In the genomic region with DNA sequence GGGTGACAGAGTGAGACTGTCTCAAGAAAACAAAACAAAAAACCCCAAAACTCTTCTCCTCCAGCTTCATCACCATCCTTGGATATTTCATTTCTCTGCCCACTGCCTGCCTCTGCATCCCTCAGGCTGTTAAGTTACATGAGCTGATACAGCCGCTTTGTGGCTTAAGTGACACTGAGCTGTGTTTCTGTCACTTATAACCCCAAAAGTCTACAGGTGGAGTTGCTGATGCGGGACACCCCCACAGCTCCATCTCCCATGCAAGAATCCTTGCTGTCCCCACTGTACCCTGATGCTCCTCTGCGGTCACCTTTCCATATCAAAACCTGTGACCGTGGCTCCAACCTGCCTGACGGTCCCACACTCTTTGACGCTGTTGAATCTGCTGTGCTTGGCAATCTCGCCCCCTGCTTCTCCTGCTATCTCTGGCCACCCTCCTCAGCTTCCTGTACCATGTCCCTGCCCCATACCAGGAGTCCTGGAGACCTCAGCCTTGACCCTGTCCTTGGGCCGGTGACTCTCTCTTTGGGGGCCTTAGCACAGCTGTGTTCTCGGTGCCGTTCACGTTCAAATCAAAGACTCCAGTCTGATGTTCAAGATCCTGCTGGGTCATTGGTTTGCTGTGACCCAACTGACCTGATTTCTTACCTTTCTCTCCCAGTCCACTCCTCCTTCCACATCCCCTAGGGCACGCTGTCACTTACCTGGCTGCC, we compare ENCODE assay signal across 15 cellular contexts. TPM values are rescaled to one million over a fixed set of nuclear protein-coding genes. Genes with fewer than 3 reads are reported as not detected.
A peak's percentile ranks its signal among the peaks of the same experiment; 100 is the strongest.
DNase-seq lines count a peak whose midpoint lies in the region; ATAC-seq, FAIRE-seq and TF ChIP-seq lines count a peak whose summit lies in the region.
"Had no signal": no experiment of that assay in that cellular context is flagged by ENCODE, and none has a peak within 500 bp of the region (broad histone marks: within the 10 kb centered on the region; RNA-seq: fewer than 3 reads in every experiment).

No MANE protein-coding gene starts in this region.

- peaks cover 25% of the 10 kb centered on the region for H3K9me3 Mint-ChIP-seq in activated naive CD4-positive, alpha-beta T cell treated with anti-CD3 and anti-CD28 coated beads, Interleukin-2, amount 10 ng/mL, durations not matched to agents 7 days and 5 days
- H3K9me3 Mint-ChIP-seq in activated T-helper 2 cell treated with anti-CD3 and anti-CD28 coated beads, Interferon-gamma antibody, Interleukin-2, Interleukin-4, amounts not matched to agents 10 μg/mL and 5 μg/mL and 100 μg/mL, durations not matched to agents 14 hours and 24 hours and 36 hours: peaks cover 24% of the 10 kb centered on the region
- H3K9me3 Mint-ChIP-seq in stimulated activated naive CD8-positive, alpha-beta T cell treated with anti-CD3 and anti-CD28 coated beads, Interleukin-15, amount 100 ng/mL, for 72 hours: peaks cover 7 to 21% of the 10 kb centered on the region in 2 donors

- H3K4me3 ChIP-seq in mammary epithelial cell (replicated peaks in 1 of 3; ENCODE audit: insufficient read depth in 1 of 3, low read depth in 2 of 3, low read length in 3 of 3) (no peak overlapping the region), HepG2 (replicated peaks in 1 of 3; ENCODE audit: insufficient read depth in 1 of 3, low read depth in 2 of 3, low read length in 3 of 3) (no peak overlapping the region)
- H3K4me3 ChIP-seq: ovary had no signal

- peaks cover 36% of the 10 kb centered on the region for H3K4me1 Mint-ChIP-seq in activated naive CD4-positive, alpha-beta T cell treated with anti-CD3 and anti-CD28 coated beads, Interleukin-2, amount 10 ng/mL, durations not matched to agents 7 days and 5 days
- H3K4me1 Mint-ChIP-seq in activated T-helper 2 cell treated with anti-CD3 and anti-CD28 coated beads, Interferon-gamma antibody, Interleukin-2, Interleukin-4, amounts not matched to agents 10 μg/mL and 5 μg/mL and 100 μg/mL, durations not matched to agents 14 hours and 24 hours and 36 hours (ENCODE audit: low read depth): peaks cover 33% of the 10 kb centered on the region
- peaks cover 60% of the 10 kb centered on the region for H3K4me1 Mint-ChIP-seq in stimulated activated naive CD8-positive, alpha-beta T cell treated with anti-CD3 and anti-CD28 coated beads, Interleukin-15, amount 100 ng/mL, for 72 hours

- TF ChIP-seq POLR2A in HepG2 (IDR thresholded peaks at IDR 0.05; ENCODE audit: insufficient read depth in 1 of 2, low read depth in 2 of 2, low read length in 2 of 2): no peak

- ATAC-seq in HG02678 (IDR thresholded peaks at IDR 0.05; ENCODE audit: unreplicated experiment) (peak; percentile 9), HepG2 (no peak; the same call in 1 of the 3 replicates)
- ATAC-seq in stimulated activated naive CD8-positive, alpha-beta T cell treated with anti-CD3 and anti-CD28 coated beads, Interleukin-15, amount 100 ng/mL, for 72 hours: no peak

- dilution Hi-C loops in mammary epithelial cell (cut with HindIII; ENCODE audit: low sequenced_read_pairs): no loop called here

- FAIRE-seq in HepG2 (lab: Jason Lieb, UNC): no peak

- H3K27me3 Mint-ChIP-seq in activated naive CD4-positive, alpha-beta T cell treated with anti-CD3 and anti-CD28 coated beads, Interleukin-2, amount 10 ng/mL, durations not matched to agents 7 days and 5 days: peaks cover 5% of the 10 kb centered on the region
- H3K27me3 Mint-ChIP-seq in activated T-helper 2 cell treated with anti-CD3 and anti-CD28 coated beads, Interferon-gamma antibody, Interleukin-2, Interleukin-4, amounts not matched to agents 10 μg/mL and 5 μg/mL and 100 μg/mL, durations not matched to agents 14 hours and 24 hours and 36 hours (ENCODE audit: low read depth): no peaks in the 10 kb centered on the region
- H3K27me3 Mint-ChIP-seq in stimulated activated naive CD8-positive, alpha-beta T cell treated with anti-CD3 and anti-CD28 coated beads, Interleukin-15, amount 100 ng/mL, for 72 hours: no peaks in the 10 kb centered on the region

- BruUV-seq in mammary epithelial cell (replicated peaks; lab: Mats Ljungman, UMichigan) (no TSS peak), HepG2 (replicated peaks; lab: Mats Ljungman, UMichigan) (no TSS peak)

- intact Hi-C loops in activated T-helper 2 cell treated with anti-CD3 and anti-CD28 coated beads, Interferon-gamma antibody, Interleukin-2, Interleukin-4, amounts not matched to agents 10 μg/mL and 5 μg/mL and 100 μg/mL, durations not matched to agents 14 hours and 24 hours and 36 hours (cut with micrococcal nuclease): no loop called here
- intact Hi-C loops in mammary epithelial cell (cut with micrococcal nuclease): no loop called here
- intact Hi-C loops in HepG2 (cut with micrococcal nuclease; ENCODE audit: unreplicated experiment): no loop called here

- H3K9ac ChIP-seq in mammary epithelial cell (ENCODE audit: insufficient read depth, low read length) (no peak overlapping the region), HepG2 (ENCODE audit: insufficient read depth, low read depth, low read length) (no peak overlapping the region)

- TF ChIP-seq EP300 in HepG2 (IDR thresholded peaks at IDR 0.05; ENCODE audit: low read depth in 2 of 2, low read length in 2 of 2) (no peak), HepG2 (CRISPR knock-in tag; IDR thresholded peaks at IDR 0.05; ENCODE audit: borderline replicate concordance) (no peak)

- no peak for TF ChIP-seq CTCF in mammary epithelial cell (conservative IDR thresholded peaks at IDR 0.05 in 1 of 2, IDR thresholded peaks at IDR 0.05 in 1 of 2; ENCODE audit: extremely low read depth in 1 of 2, insufficient read depth in 1 of 2, low read depth in 1 of 2, low read length in 2 of 2)
- no peak for TF ChIP-seq CTCF in HepG2 (CRISPR knock-in tag; IDR thresholded peaks at IDR 0.05)

- H3K4me1 ChIP-seq in mammary epithelial cell (ENCODE audit: insufficient read depth, low read length): no peaks in the 10 kb centered on the region
- H3K4me1 ChIP-seq in HepG2 (ENCODE audit: insufficient read depth, low read length): peaks cover 7% of the 10 kb centered on the region

- POLR2A ChIA-PET in HepG2 (lab: Yijun Ruan, JAX): no interaction called here

- H3K36me3 ChIP-seq in mammary epithelial cell (ENCODE audit: insufficient read depth, low read length): no peaks in the 10 kb centered on the region
- no peaks in the 10 kb centered on the region for H3K36me3 ChIP-seq in HepG2 (replicated peaks in 1 of 2; ENCODE audit: control insufficient read depth in 1 of 2, insufficient read depth in 2 of 2, low read length in 2 of 2)
- H3K36me3 ChIP-seq: ovary, WERI-Rb-1 had no signal

- 93% methylated on average over 11 of the region's 12 CpGs for WGBS in mammary epithelial cell (ENCODE audit: low coverage, missing lambda C conversion rate)
- 62% methylated on average over 12 of the region's 12 CpGs for WGBS in HepG2 (ENCODE audit: low lambda C conversion rate)

- H3K27ac ChIP-seq in mammary epithelial cell (ENCODE audit: insufficient read depth, low read depth, low read length) (no peak overlapping the region), HepG2 (ENCODE audit: extremely low read length, insufficient read depth, low read length) (no peak overlapping the region)
- H3K27ac ChIP-seq: ovary, WERI-Rb-1 had no signal

- CTCF ChIA-PET in activated naive CD4-positive, alpha-beta T cell treated with anti-CD3 and anti-CD28 coated beads, Interleukin-2, amount 10 ng/mL, durations not matched to agents 7 days and 5 days (lab: Charles Lee): interaction anchor here (1.3 to 1.4 kb wide), 2 partner anchors 12 to 21 kb away, joined by 3 to 4 read pairs; no protein-coding TSS in a partner anchor
- CTCF ChIA-PET in mammary epithelial cell (lab: Charles Lee; ENCODE audit: low non-redundant PET) (no interaction called here), HepG2 (lab: Yijun Ruan, JAX; ENCODE audit: low intra/inter-chr PET ratio, low total read pairs) (no interaction called here)

- H3K4me3 Mint-ChIP-seq in activated naive CD4-positive, alpha-beta T cell treated with anti-CD3 and anti-CD28 coated beads, Interleukin-2, amount 10 ng/mL, durations not matched to agents 7 days and 5 days: no peak overlapping the region
- H3K4me3 Mint-ChIP-seq in activated T-helper 2 cell treated with anti-CD3 and anti-CD28 coated beads, Interferon-gamma antibody, Interleukin-2, Interleukin-4, amounts not matched to agents 10 μg/mL and 5 μg/mL and 100 μg/mL, durations not matched to agents 14 hours and 24 hours and 36 hours (ENCODE audit: low read depth): no peak overlapping the region
- peak overlapping the region; percentile 37 to 62 for H3K4me3 Mint-ChIP-seq in stimulated activated naive CD8-positive, alpha-beta T cell treated with anti-CD3 and anti-CD28 coated beads, Interleukin-15, amount 100 ng/mL, for 72 hours

- peaks cover 65% of the 10 kb centered on the region for H3K36me3 Mint-ChIP-seq in activated naive CD4-positive, alpha-beta T cell treated with anti-CD3 and anti-CD28 coated beads, Interleukin-2, amount 10 ng/mL, durations not matched to agents 7 days and 5 days
- H3K36me3 Mint-ChIP-seq in activated T-helper 2 cell treated with anti-CD3 and anti-CD28 coated beads, Interferon-gamma antibody, Interleukin-2, Interleukin-4, amounts not matched to agents 10 μg/mL and 5 μg/mL and 100 μg/mL, durations not matched to agents 14 hours and 24 hours and 36 hours (ENCODE audit: low read depth): peaks cover 63% of the 10 kb centered on the region

- H3K4me2 ChIP-seq in mammary epithelial cell (ENCODE audit: insufficient read depth, low read depth, low read length): no peak overlapping the region
- H3K4me2 ChIP-seq in HepG2 (ENCODE audit: low read depth, low read length): no peak overlapping the region; the same call in 1 of the 2 replicates

- H2AFZ ChIP-seq in mammary epithelial cell (ENCODE audit: low read depth, low read length) (no peak overlapping the region), HepG2 (ENCODE audit: low read length) (no peak overlapping the region)

- no peak for DNase-seq in activated naive CD4-positive, alpha-beta T cell treated with anti-CD3 and anti-CD28 coated beads, Interleukin-2, amount 10 ng/mL, durations not matched to agents 7 days and 5 days
- no peak for DNase-seq in activated naive CD4-positive, alpha-beta T cell (lab: John Stamatoyannopoulos, UW)
- DNase-seq in activated T-helper 2 cell treated with anti-CD3 and anti-CD28 coated beads, Interferon-gamma antibody, Interleukin-2, Interleukin-4, amounts not matched to agents 10 μg/mL and 5 μg/mL and 100 μg/mL, durations not matched to agents 14 hours and 24 hours and 36 hours (ENCODE audit: low spot score): no peak
- no peak for DNase-seq in stimulated activated naive CD8-positive, alpha-beta T cell treated with anti-CD3 and anti-CD28 coated beads, Interleukin-15, amount 100 ng/mL, for 72 hours
- DNase-seq in mammary epithelial cell (no peak), HepG2 (ENCODE audit: low spot score) (no peak), hepatic stellate cell (ENCODE audit: low spot score) (no peak)
- DNase-seq: DND-41, head of caudate nucleus, NCI-H1417, NCI-H526 treated with DMSO at 0.1 percent for 48 hours, ovary, SHP77 treated with DMSO at 0.1 percent for 48 hours, WERI-Rb-1 had no signal

- H4K20me1 ChIP-seq in mammary epithelial cell (ENCODE audit: insufficient read depth, low read length) (no peaks in the 10 kb centered on the region), HepG2 (ENCODE audit: insufficient read depth, low read length) (no peaks in the 10 kb centered on the region)

- TF ChIP-seq RAD21 in HepG2 (CRISPR knock-in tag; IDR thresholded peaks at IDR 0.05): no peak

- no peaks in the 10 kb centered on the region for H3K27me3 ChIP-seq in mammary epithelial cell (ENCODE audit: insufficient read depth, low read length)
- H3K27me3 ChIP-seq in HepG2 (ENCODE audit: control insufficient read depth in 1 of 2, insufficient read depth in 2 of 2, low read length in 2 of 2): peaks cover 0 to 1% of the 10 kb centered on the region in 2 experiments; a peak in 1 of 5 replicates
- H3K27me3 ChIP-seq: ovary had no signal

- H3K27ac Mint-ChIP-seq in activated naive CD4-positive, alpha-beta T cell treated with anti-CD3 and anti-CD28 coated beads, Interleukin-2, amount 10 ng/mL, durations not matched to agents 7 days and 5 days: peak overlapping the region; percentile 22
- H3K27ac Mint-ChIP-seq in activated T-helper 2 cell treated with anti-CD3 and anti-CD28 coated beads, Interferon-gamma antibody, Interleukin-2, Interleukin-4, amounts not matched to agents 10 μg/mL and 5 μg/mL and 100 μg/mL, durations not matched to agents 14 hours and 24 hours and 36 hours: peak overlapping the region; percentile 3
- peak overlapping the region; percentile 87 to 94 for H3K27ac Mint-ChIP-seq in stimulated activated naive CD8-positive, alpha-beta T cell treated with anti-CD3 and anti-CD28 coated beads, Interleukin-15, amount 100 ng/mL, for 72 hours

- in situ Hi-C loops in mammary epithelial cell (cut with MboI; ENCODE audit: low sequenced_read_pairs in 2 of 2): no loop called here
- in situ Hi-C loops in HepG2 (cut with HindIII; ENCODE audit: extremely low pct_ligation_motif_present, low pct_unique_long_range_greater_than_20kb): no loop called here

- no peaks in the 10 kb centered on the region for H3K79me2 ChIP-seq in mammary epithelial cell (ENCODE audit: insufficient read depth, low read length)
- H3K79me2 ChIP-seq in HepG2 (ENCODE audit: insufficient read depth, low read length): no peaks in the 10 kb centered on the region

- H3K9me3 ChIP-seq in mammary epithelial cell (replicated peaks; ENCODE audit: insufficient read depth, low read length) (no peaks in the 10 kb centered on the region), HepG2 (ENCODE audit: low read length) (no peaks in the 10 kb centered on the region)
- H3K9me3 ChIP-seq: ovary had no signal

RNA-seq across cellular contexts. Expression of a gene that starts 20.3 kb away (rescaled TPM):
- total RNA-seq in activated T-helper 2 cell treated with anti-CD3 and anti-CD28 coated beads, Interferon-gamma antibody, Interleukin-2, Interleukin-4, amounts not matched to agents 10 μg/mL and 5 μg/mL and 100 μg/mL, durations not matched to agents 14 hours and 24 hours and 36 hours: 9.7 TPM in 2 replicates
- under 1 TPM in 1 of 2 donors, not detected in 1; 0.33 TPM for total RNA-seq in mammary epithelial cell
- polyA plus RNA-seq in mammary epithelial cell: not detected
- not detected for polyA minus RNA-seq in mammary epithelial cell
- total RNA-seq in HepG2 (2016; rRNA removed; fragmentation: Illumina TruSeq; extraction: Trizol): 0.20 and 0.49 TPM in 2 replicates
- total RNA-seq in HepG2 (2016; cell fraction: cytosol; rRNA removed; fragmentation: Illumina TruSeq; extraction: Trizol; ENCODE audit: low read depth): not detected in 2 replicates
- 0.36 and 0.54 TPM in 2 replicates for total RNA-seq in HepG2 (2016; cell fraction: insoluble cytoplasmic fraction; rRNA removed; fragmentation: Illumina TruSeq; extraction: Trizol)
- 0.14 and 0.37 TPM in 2 replicates for total RNA-seq in HepG2 (2016; cell fraction: membrane; rRNA removed; fragmentation: Illumina TruSeq; extraction: Trizol)
- total RNA-seq in HepG2 (2016; cell fraction: nucleus; rRNA removed; fragmentation: Illumina TruSeq; extraction: Trizol): 0.47 and 0.53 TPM in 2 replicates
- polyA plus RNA-seq in HepG2 (2011; rRNA removed): 0.88 and 1.3 TPM in 2 replicates
- polyA plus RNA-seq in HepG2 (2011; cell fraction: cytosol; rRNA removed): 0.59 and 0.87 TPM in 2 replicates
- polyA plus RNA-seq in HepG2 (2011; cell fraction: nucleus; rRNA removed): 0.33 and 0.35 TPM in 2 replicates
- polyA plus RNA-seq in HepG2 (2012): 0.47 and 0.50 TPM in 2 replicates
- 0.16 and 0.32 TPM in 2 replicates for polyA plus RNA-seq in HepG2 (2016; cell fraction: cytosol; fragmentation: Illumina TruSeq; extraction: Trizol; ENCODE audit: low read depth)
- 0.36 and 0.67 TPM in 2 replicates for polyA plus RNA-seq in HepG2 (2016; cell fraction: insoluble cytoplasmic fraction; fragmentation: Illumina TruSeq; extraction: Trizol; ENCODE audit: low read depth)
- polyA plus RNA-seq in HepG2 (2016; cell fraction: membrane; fragmentation: Illumina TruSeq; extraction: Trizol; ENCODE audit: low read depth): 0.29 TPM in 1 of 2 replicates, not detected in the other
- polyA plus RNA-seq in HepG2 (2016; cell fraction: nucleus; fragmentation: Illumina TruSeq; extraction: Trizol; ENCODE audit: insufficient read depth, low read depth): 0.49 and 0.82 TPM in 2 replicates
- 0.16 and 0.64 TPM in 2 replicates for polyA minus RNA-seq in HepG2 (2011; rRNA and poly(A)+ RNA removed; ENCODE audit: low replicate concordance)
- not detected in 2 replicates for polyA minus RNA-seq in HepG2 (2011; cell fraction: cytosol; rRNA and poly(A)+ RNA removed)
- polyA minus RNA-seq in HepG2 (2011; cell fraction: nucleus; rRNA and poly(A)+ RNA removed): 0.50 TPM in 1 of 2 replicates, not detected in the other

RNA-seq across cellular contexts. Expression of a gene that starts 54.7 kb away (rescaled TPM):
- total RNA-seq in activated T-helper 2 cell treated with anti-CD3 and anti-CD28 coated beads, Interferon-gamma antibody, Interleukin-2, Interleukin-4, amounts not matched to agents 10 μg/mL and 5 μg/mL and 100 μg/mL, durations not matched to agents 14 hours and 24 hours and 36 hours: 5.1 and 6.6 TPM in 2 replicates
- total RNA-seq in mammary epithelial cell: 10 to 100 TPM; 19.4 to 36.0 TPM
- 12.4 TPM for polyA plus RNA-seq in mammary epithelial cell
- 119 TPM for polyA minus RNA-seq in mammary epithelial cell
- 8.9 and 16.0 TPM in 2 replicates for total RNA-seq in HepG2 (2016; rRNA removed; fragmentation: Illumina TruSeq; extraction: Trizol)
- 9.2 and 12.3 TPM in 2 replicates for total RNA-seq in HepG2 (2016; cell fraction: cytosol; rRNA removed; fragmentation: Illumina TruSeq; extraction: Trizol; ENCODE audit: low read depth)
- 6.9 and 17.5 TPM in 2 replicates for total RNA-seq in HepG2 (2016; cell fraction: insoluble cytoplasmic fraction; rRNA removed; fragmentation: Illumina TruSeq; extraction: Trizol)
- total RNA-seq in HepG2 (2016; cell fraction: membrane; rRNA removed; fragmentation: Illumina TruSeq; extraction: Trizol): 15.4 and 17.4 TPM in 2 replicates
- total RNA-seq in HepG2 (2016; cell fraction: nucleus; rRNA removed; fragmentation: Illumina TruSeq; extraction: Trizol): 22.8 and 24.9 TPM in 2 replicates
- polyA plus RNA-seq in HepG2 (2011; rRNA removed): 13.3 and 13.6 TPM in 2 replicates
- polyA plus RNA-seq in HepG2 (2011; cell fraction: cytosol; rRNA removed): 6.7 and 7.7 TPM in 2 replicates
- polyA plus RNA-seq in HepG2 (2011; cell fraction: nucleus; rRNA removed): 23.4 and 26.4 TPM in 2 replicates
- 9.0 and 11.5 TPM in 2 replicates for polyA plus RNA-seq in HepG2 (2012)
- 9.0 and 13.4 TPM in 2 replicates for polyA plus RNA-seq in HepG2 (2016; cell fraction: cytosol; fragmentation: Illumina TruSeq; extraction: Trizol; ENCODE audit: low read depth)
- polyA plus RNA-seq in HepG2 (2016; cell fraction: insoluble cytoplasmic fraction; fragmentation: Illumina TruSeq; extraction: Trizol; ENCODE audit: low read depth): 7.3 and 7.9 TPM in 2 replicates
- polyA plus RNA-seq in HepG2 (2016; cell fraction: membrane; fragmentation: Illumina TruSeq; extraction: Trizol; ENCODE audit: low read depth): 14.0 and 14.1 TPM in 2 replicates
- polyA plus RNA-seq in HepG2 (2016; cell fraction: nucleus; fragmentation: Illumina TruSeq; extraction: Trizol; ENCODE audit: insufficient read depth, low read depth): 38.7 and 42.7 TPM in 2 replicates
- polyA minus RNA-seq in HepG2 (2011; rRNA and poly(A)+ RNA removed; ENCODE audit: low replicate concordance): 15.1 and 25.2 TPM in 2 replicates
- 3.6 and 5.3 TPM in 2 replicates for polyA minus RNA-seq in HepG2 (2011; cell fraction: cytosol; rRNA and poly(A)+ RNA removed)
- polyA minus RNA-seq in HepG2 (2011; cell fraction: nucleus; rRNA and poly(A)+ RNA removed): 13.9 and 19.4 TPM in 2 replicates

Comparison
In these comparisons a context has a peak if more than half of its experiments do, and no peak if none do; other contexts are left out.
1. H3K27ac Mint-ChIP-seq: peak in every context shown above with its lines; median percentile 90 in stimulated activated naive CD8-positive, alpha-beta T cell treated with anti-CD3 and anti-CD28 coated beads, Interleukin-15, amount 100 ng/mL, for 72 hours; 22 in activated naive CD4-positive, alpha-beta T cell treated with anti-CD3 and anti-CD28 coated beads, Interleukin-2, amount 10 ng/mL, durations not matched to agents 7 days and 5 days; 3 in activated T-helper 2 cell treated with anti-CD3 and anti-CD28 coated beads, Interferon-gamma antibody, Interleukin-2, Interleukin-4, amounts not matched to agents 10 μg/mL and 5 μg/mL and 100 μg/mL, durations not matched to agents 14 hours and 24 hours and 36 hours.
2. H3K4me3 Mint-ChIP-seq: peak in stimulated activated naive CD8-positive, alpha-beta T cell treated with anti-CD3 and anti-CD28 coated beads, Interleukin-15, amount 100 ng/mL, for 72 hours (2 of 2); none in activated naive CD4-positive, alpha-beta T cell treated with anti-CD3 and anti-CD28 coated beads, Interleukin-2, amount 10 ng/mL, durations not matched to agents 7 days and 5 days (single experiment) and activated T-helper 2 cell treated with anti-CD3 and anti-CD28 coated beads, Interferon-gamma antibody, Interleukin-2, Interleukin-4, amounts not matched to agents 10 μg/mL and 5 μg/mL and 100 μg/mL, durations not matched to agents 14 hours and 24 hours and 36 hours (single experiment).